24 cellular contexts compared by ENCODE assay signal in genomic region chr7:29053105-29053872, GRCh38.
A peak's percentile ranks its signal among the peaks of the same experiment; 100 is the strongest.
DNase-seq lines count a peak whose midpoint lies in the region; ATAC-seq lines count a peak whose summit lies in the region.
"Had no signal": no experiment of that assay in that cellular context is flagged by ENCODE, and none has a peak within 500 bp of the region (broad histone marks: within the 10 kb centered on the region; RNA-seq: fewer than 3 reads in every experiment).

No MANE protein-coding gene starts in this region.

- DNase-seq in activated CD4-positive, alpha-beta T cell treated with anti-CD3 and anti-CD28 coated beads for 36 hours, result no peak
- no peak for DNase-seq in activated CD4-positive, alpha-beta T cell treated with anti-CD3 and anti-CD28 coated beads, Interleukin-2, amount 50 U/mL, for 48 hours
- no peak for DNase-seq in stimulated activated naive CD8-positive, alpha-beta T cell treated with anti-CD3 and anti-CD28 coated beads, Interleukin-15, amount 100 ng/mL, for 72 hours
- DNase-seq in stimulated activated naive CD8-positive, alpha-beta T cell treated with anti-CD3 and anti-CD28 coated beads, Interleukin-15, Interleukin-2, amounts not matched to agents 100 U/mL and 50 U/mL, for 24 hours, result no peak
- DNase-seq in activated T-helper 1 cell treated with anti-CD3 and anti-CD28 coated beads, Interleukin-12 subunit alpha, Interleukin-12 subunit beta, Interleukin-2, Interleukin-4 antibody, amounts not matched to agents 30 ng/mL and 10 ng/mL and 1 ng/mL, durations not matched to agents 14 hours and 24 hours and 36 hours (ENCODE audit: low spot score), result no peak
- DNase-seq in naive thymus-derived CD8-positive, alpha-beta T cell, result no peak
- no peak for DNase-seq in hypothalamus (lab: John Stamatoyannopoulos, UW)
- DNase-seq: 8988T; AML-193; C1 segment of cervical spinal cord; Calu3; CD8-positive, alpha-beta T cell; DMS153; GM23248; HCEC 1CT; IMR-90; MV-4-11; NCI-H1417; NCI-H187; NCI-H446; NCI-H526; Peyer's patch; SJCRH30 had no signal

- no peak overlapping the region for H3K4me3 Mint-ChIP-seq in activated CD4-positive, alpha-beta T cell treated with anti-CD3 and anti-CD28 coated beads for 36 hours
- H3K4me3 Mint-ChIP-seq in stimulated activated naive CD8-positive, alpha-beta T cell treated with anti-CD3 and anti-CD28 coated beads, Interleukin-15, amount 100 ng/mL, for 72 hours, result no peak overlapping the region
- no peak overlapping the region for H3K4me3 Mint-ChIP-seq in activated T-helper 1 cell treated with anti-CD3 and anti-CD28 coated beads, Interleukin-12 subunit alpha, Interleukin-12 subunit beta, Interleukin-2, Interleukin-4 antibody, amounts not matched to agents 30 ng/mL and 10 ng/mL and 1 ng/mL, durations not matched to agents 14 hours and 24 hours and 36 hours
- H3K4me3 Mint-ChIP-seq in naive thymus-derived CD8-positive, alpha-beta T cell, result no peak overlapping the region
- H3K4me3 Mint-ChIP-seq: CD8-positive, alpha-beta T cell had no signal

- intact Hi-C loops in activated CD4-positive, alpha-beta T cell treated with anti-CD3 and anti-CD28 coated beads for 36 hours (cut with DNase I, micrococcal nuclease), result no loop called here
- intact Hi-C loops in activated T-helper 1 cell treated with anti-CD3 and anti-CD28 coated beads, Interleukin-12 subunit alpha, Interleukin-12 subunit beta, Interleukin-2, Interleukin-4 antibody, amounts not matched to agents 30 ng/mL and 10 ng/mL and 1 ng/mL, durations not matched to agents 14 hours and 24 hours and 36 hours (cut with micrococcal nuclease), result loop anchor here (1.0 kb wide), 2 partner anchors 17 to 31 kb away; no protein-coding TSS in a partner anchor

- H3K27me3 Mint-ChIP-seq in activated CD4-positive, alpha-beta T cell treated with anti-CD3 and anti-CD28 coated beads for 36 hours, result peaks cover 3% of the 10 kb centered on the region
- H3K27me3 Mint-ChIP-seq in stimulated activated naive CD8-positive, alpha-beta T cell treated with anti-CD3 and anti-CD28 coated beads, Interleukin-15, amount 100 ng/mL, for 72 hours, result peaks cover 17% of the 10 kb centered on the region
- no peaks in the 10 kb centered on the region for H3K27me3 Mint-ChIP-seq in activated T-helper 1 cell treated with anti-CD3 and anti-CD28 coated beads, Interleukin-12 subunit alpha, Interleukin-12 subunit beta, Interleukin-2, Interleukin-4 antibody, amounts not matched to agents 30 ng/mL and 10 ng/mL and 1 ng/mL, durations not matched to agents 14 hours and 24 hours and 36 hours (ENCODE audit: insufficient read depth)
- H3K27me3 Mint-ChIP-seq in naive thymus-derived CD8-positive, alpha-beta T cell, result peaks cover 0 to 7% (median 3%) of the 10 kb centered on the region in 5 donors

- H3K9me3 Mint-ChIP-seq in activated CD4-positive, alpha-beta T cell treated with anti-CD3 and anti-CD28 coated beads for 36 hours (ENCODE audit: low read depth), result peaks cover 14% of the 10 kb centered on the region
- peaks cover 26 to 40% of the 10 kb centered on the region in 2 donors for H3K9me3 Mint-ChIP-seq in stimulated activated naive CD8-positive, alpha-beta T cell treated with anti-CD3 and anti-CD28 coated beads, Interleukin-15, amount 100 ng/mL, for 72 hours
- H3K9me3 Mint-ChIP-seq in activated T-helper 1 cell treated with anti-CD3 and anti-CD28 coated beads, Interleukin-12 subunit alpha, Interleukin-12 subunit beta, Interleukin-2, Interleukin-4 antibody, amounts not matched to agents 30 ng/mL and 10 ng/mL and 1 ng/mL, durations not matched to agents 14 hours and 24 hours and 36 hours, result peaks cover 11% of the 10 kb centered on the region
- H3K9me3 Mint-ChIP-seq in naive thymus-derived CD8-positive, alpha-beta T cell, result peaks cover 2 to 36% (median 20%) of the 10 kb centered on the region in 9 donors

- CTCF ChIA-PET in activated CD4-positive, alpha-beta T cell treated with anti-CD3 and anti-CD28 coated beads for 36 hours (lab: Charles Lee), result no interaction called here

- no peaks in the 10 kb centered on the region for H3K4me1 Mint-ChIP-seq in activated CD4-positive, alpha-beta T cell treated with anti-CD3 and anti-CD28 coated beads for 36 hours
- H3K4me1 Mint-ChIP-seq in stimulated activated naive CD8-positive, alpha-beta T cell treated with anti-CD3 and anti-CD28 coated beads, Interleukin-15, amount 100 ng/mL, for 72 hours, result peaks cover 8% of the 10 kb centered on the region
- H3K4me1 Mint-ChIP-seq in activated T-helper 1 cell treated with anti-CD3 and anti-CD28 coated beads, Interleukin-12 subunit alpha, Interleukin-12 subunit beta, Interleukin-2, Interleukin-4 antibody, amounts not matched to agents 30 ng/mL and 10 ng/mL and 1 ng/mL, durations not matched to agents 14 hours and 24 hours and 36 hours (ENCODE audit: low read depth), result no peaks in the 10 kb centered on the region
- no peaks in the 10 kb centered on the region for H3K4me1 Mint-ChIP-seq in naive thymus-derived CD8-positive, alpha-beta T cell

- ATAC-seq in activated CD4-positive, alpha-beta T cell treated with anti-CD3 and anti-CD28 coated beads for 36 hours, result peak; percentile 57
- ATAC-seq in stimulated activated naive CD8-positive, alpha-beta T cell treated with anti-CD3 and anti-CD28 coated beads, Interleukin-15, amount 100 ng/mL, for 72 hours, result peak; percentile 72
- ATAC-seq in stimulated activated naive CD8-positive, alpha-beta T cell treated with anti-CD3 and anti-CD28 coated beads, Interleukin-15, Interleukin-2, amounts not matched to agents 100 U/mL and 50 U/mL, for 24 hours, result no peak
- ATAC-seq in GM21447 (IDR thresholded peaks at IDR 0.05; ENCODE audit: unreplicated experiment), result no peak
- ATAC-seq in naive thymus-derived CD8-positive, alpha-beta T cell, result no peak
- ATAC-seq: CD8-positive, alpha-beta T cell had no signal

- POLR2A ChIA-PET in activated CD4-positive, alpha-beta T cell treated with anti-CD3 and anti-CD28 coated beads for 36 hours (lab: Charles Lee), result no interaction called here
- POLR2A ChIA-PET in naive thymus-derived CD8-positive, alpha-beta T cell (lab: Charles Lee), result no interaction called here

- peaks cover 1% of the 10 kb centered on the region for H3K36me3 Mint-ChIP-seq in activated CD4-positive, alpha-beta T cell treated with anti-CD3 and anti-CD28 coated beads for 36 hours (ENCODE audit: low read depth)
- no peaks in the 10 kb centered on the region for H3K36me3 Mint-ChIP-seq in activated T-helper 1 cell treated with anti-CD3 and anti-CD28 coated beads, Interleukin-12 subunit alpha, Interleukin-12 subunit beta, Interleukin-2, Interleukin-4 antibody, amounts not matched to agents 30 ng/mL and 10 ng/mL and 1 ng/mL, durations not matched to agents 14 hours and 24 hours and 36 hours (ENCODE audit: low read depth)
- H3K36me3 Mint-ChIP-seq in naive thymus-derived CD8-positive, alpha-beta T cell, result no peaks in the 10 kb centered on the region
- H3K36me3 Mint-ChIP-seq: CD8-positive, alpha-beta T cell had no signal

- H3K27ac Mint-ChIP-seq in activated CD4-positive, alpha-beta T cell treated with anti-CD3 and anti-CD28 coated beads for 36 hours, result no peak overlapping the region
- no peak overlapping the region for H3K27ac Mint-ChIP-seq in stimulated activated naive CD8-positive, alpha-beta T cell treated with anti-CD3 and anti-CD28 coated beads, Interleukin-15, amount 100 ng/mL, for 72 hours
- H3K27ac Mint-ChIP-seq in activated T-helper 1 cell treated with anti-CD3 and anti-CD28 coated beads, Interleukin-12 subunit alpha, Interleukin-12 subunit beta, Interleukin-2, Interleukin-4 antibody, amounts not matched to agents 30 ng/mL and 10 ng/mL and 1 ng/mL, durations not matched to agents 14 hours and 24 hours and 36 hours, result peak overlapping the region; percentile 2
- no peak overlapping the region for H3K27ac Mint-ChIP-seq in naive thymus-derived CD8-positive, alpha-beta T cell
- H3K27ac Mint-ChIP-seq: CD8-positive, alpha-beta T cell had no signal

Comparison
In these comparisons a context has a peak if more than half of its experiments do, and no peak if none do; other contexts are left out.
1. ATAC-seq: peak in activated CD4-positive, alpha-beta T cell treated with anti-CD3 and anti-CD28 coated beads for 36 hours (single experiment) and stimulated activated naive CD8-positive, alpha-beta T cell treated with anti-CD3 and anti-CD28 coated beads, Interleukin-15, amount 100 ng/mL, for 72 hours (single experiment); none in stimulated activated naive CD8-positive, alpha-beta T cell treated with anti-CD3 and anti-CD28 coated beads, Interleukin-15, Interleukin-2, amounts not matched to agents 100 U/mL and 50 U/mL, for 24 hours (single experiment), GM21447 (single experiment) and naive thymus-derived CD8-positive, alpha-beta T cell (0 of 2).